Comparison of ENCODE assay signal across 18 cellular contexts in genomic region chr16:31478956-31479355, GRCh38. TPM values are rescaled to one million over a fixed set of nuclear protein-coding genes. Genes with fewer than 3 reads are reported as not detected.
A peak's percentile ranks its signal among the peaks of the same experiment; 100 is the strongest.
DNase-seq lines count a peak whose midpoint lies in the region; ATAC-seq and TF ChIP-seq lines count a peak whose summit lies in the region.
"Had no signal": no experiment of that assay in that cellular context is flagged by ENCODE, and none has a peak within 500 bp of the region (broad histone marks: within the 10 kb centered on the region; RNA-seq: fewer than 3 reads in every experiment).

No MANE protein-coding gene starts in this region.

- H4K20me1 ChIP-seq in SK-N-SH (ENCODE audit: insufficient read depth) (peaks cover 20% of the 10 kb centered on the region; the same call in 1 of the 2 replicates), hepatocyte (ENCODE audit: insufficient read depth, poor library complexity, severe bottlenecking) (no peaks in the 10 kb centered on the region)

- no peaks in the 10 kb centered on the region for H3K36me3 Mint-ChIP-seq in neural crest cell (ENCODE audit: low read depth)
- H3K36me3 Mint-ChIP-seq: CD14-positive monocyte had no signal

- peaks cover 13% of the 10 kb centered on the region for H3K4me1 Mint-ChIP-seq in neural crest cell

- H3K4me3 ChIP-seq in SK-N-SH (ENCODE audit: low read depth in 2 of 2, low read length in 1 of 2) (no peak overlapping the region), RWPE2 (ENCODE audit: severe bottlenecking) (no peak overlapping the region), stomach smooth muscle (ENCODE audit: low read length in 2 of 2) (no peak overlapping the region), hepatocyte (no peak overlapping the region)
- H3K4me3 ChIP-seq: GM23338 had no signal

- H3K27me3 ChIP-seq in SK-N-SH (ENCODE audit: insufficient read depth), result no peaks in the 10 kb centered on the region
- H3K27me3 ChIP-seq in RWPE2 (ENCODE audit: insufficient read depth, poor library complexity, severe bottlenecking), result no peaks in the 10 kb centered on the region
- H3K27me3 ChIP-seq in stomach smooth muscle (ENCODE audit: control insufficient read depth in 1 of 2, insufficient read depth in 2 of 2, low read length in 2 of 2), result no peaks in the 10 kb centered on the region
- no peaks in the 10 kb centered on the region for H3K27me3 ChIP-seq in hepatocyte

- peak overlapping the region; percentile 49 for H3K4me3 Mint-ChIP-seq in neural crest cell
- H3K4me3 Mint-ChIP-seq: CD14-positive monocyte, GM23338 had no signal

- peaks cover 93% of the 10 kb centered on the region for H3K27me3 Mint-ChIP-seq in neural crest cell (ENCODE audit: low read depth)

- H3K27ac ChIP-seq in SK-N-SH (ENCODE audit: low read depth in 2 of 2, low read length in 1 of 2) (no peak overlapping the region), RWPE2 (ENCODE audit: poor library complexity, severe bottlenecking) (no peak overlapping the region), stomach smooth muscle (ENCODE audit: low read length) (peak overlapping the region; percentile 24), hepatocyte (no peak overlapping the region)

- POLR2A ChIA-PET in SK-N-SH (lab: Yijun Ruan, JAX), result interaction anchor here (1.5 kb wide), 2 partner anchors 9 to 29 kb away, joined by 4 to 9 read pairs; partner anchors contain the start of gene RUSF1

- H3K9ac ChIP-seq in SK-N-SH (no peak overlapping the region), stomach smooth muscle (ENCODE audit: low read length in 2 of 2) (no peak overlapping the region)

- WGBS in SK-N-SH (ENCODE audit: low lambda C conversion rate), result 81% methylated on average over 3 of the region's 3 CpGs
- WGBS in hepatocyte (ENCODE audit: low lambda C conversion rate, missing lambda C conversion rate), result 79% methylated on average over 3 of the region's 3 CpGs

- DNase-seq in SK-N-SH, result no peak
- DNase-seq in RWPE2 (ENCODE audit: low spot score), result no peak
- no peak for DNase-seq in neural crest cell (ENCODE audit: low read depth, low spot score)
- no peak for DNase-seq in HuH-7.5 (ENCODE audit: low spot score)
- DNase-seq in hepatocyte (ENCODE audit: low spot score), result no peak
- DNase-seq: Caco-2; CD8-positive, alpha-beta memory T cell; DMS53; GF-D8; H7 had no signal

- H3K27ac Mint-ChIP-seq in neural crest cell (ENCODE audit: unreplicated experiment), result no peak overlapping the region
- H3K27ac Mint-ChIP-seq: GM23338 had no signal

- H3K9me2 ChIP-seq in SK-N-SH (no peaks in the 10 kb centered on the region), hepatocyte (replicated peaks; ENCODE audit: insufficient read depth) (no peaks in the 10 kb centered on the region)

- H3F3A ChIP-seq in SK-N-SH (replicated peaks; ENCODE audit: insufficient read depth), result peaks cover 31% of the 10 kb centered on the region

- H3K4me1 ChIP-seq in SK-N-SH (ENCODE audit: control insufficient read depth in 1 of 2, insufficient read depth in 2 of 2, low read depth in 1 of 2, low read length in 1 of 2), result no peaks in the 10 kb centered on the region
- no peaks in the 10 kb centered on the region for H3K4me1 ChIP-seq in RWPE2 (ENCODE audit: insufficient read depth, poor library complexity, severe bottlenecking)
- peaks cover 37% of the 10 kb centered on the region for H3K4me1 ChIP-seq in stomach smooth muscle (ENCODE audit: control insufficient read depth, insufficient read depth, low read length)
- H3K4me1 ChIP-seq in hepatocyte (ENCODE audit: insufficient read depth), result peaks cover 9% of the 10 kb centered on the region

- TF ChIP-seq RAD21 in SK-N-SH (IDR thresholded peaks at IDR 0.05; ENCODE audit: low read length), result no peak

- peaks cover 11% of the 10 kb centered on the region for H3K79me2 ChIP-seq in SK-N-SH (ENCODE audit: insufficient read depth)
- no peaks in the 10 kb centered on the region for H3K79me2 ChIP-seq in hepatocyte

- H3K4me2 ChIP-seq in SK-N-SH (no peak overlapping the region), hepatocyte (no peak overlapping the region)
- H3K4me2 ChIP-seq: GM23338 had no signal

- TF ChIP-seq CTCF in SK-N-SH (IDR thresholded peaks at IDR 0.05) (no peak), RWPE2 (IDR thresholded peaks at IDR 0.05; ENCODE audit: poor library complexity, severe bottlenecking) (no peak), neural crest cell (conservative IDR thresholded peaks at IDR 0.05) (no peak), hepatocyte (IDR thresholded peaks at IDR 0.05; ENCODE audit: poor library complexity) (no peak)

- no peaks in the 10 kb centered on the region for H3K9me3 ChIP-seq in SK-N-SH
- no peaks in the 10 kb centered on the region for H3K9me3 ChIP-seq in RWPE2 (ENCODE audit: severe bottlenecking)
- no peaks in the 10 kb centered on the region for H3K9me3 ChIP-seq in stomach smooth muscle (ENCODE audit: control insufficient read depth in 2 of 2, low read length in 2 of 2)
- H3K9me3 ChIP-seq in hepatocyte (ENCODE audit: low read depth), result no peaks in the 10 kb centered on the region
- H3K9me3 ChIP-seq: Caco-2 had no signal

- H3K36me3 ChIP-seq in SK-N-SH (replicated peaks in 1 of 2; ENCODE audit: control insufficient read depth in 1 of 2, insufficient read depth in 2 of 2, low read length in 1 of 2) (peaks cover 20 to 27% of the 10 kb centered on the region in 2 experiments), RWPE2 (ENCODE audit: low read depth) (peaks cover 38% of the 10 kb centered on the region), stomach smooth muscle (ENCODE audit: control insufficient read depth in 2 of 2, insufficient read depth in 2 of 2, low read length in 2 of 2) (peaks cover 19 to 24% of the 10 kb centered on the region in 2 donors), hepatocyte (replicated peaks; ENCODE audit: insufficient read depth, low read depth) (no peaks in the 10 kb centered on the region)

- no peak overlapping the region for H2AFZ ChIP-seq in SK-N-SH (ENCODE audit: low read depth)
- no peak overlapping the region for H2AFZ ChIP-seq in hepatocyte
- H2AFZ ChIP-seq: GM23338 had no signal

- CTCF ChIA-PET in SK-N-SH (lab: Yijun Ruan, JAX), result interaction anchor here (1.9 kb wide), 1 partner anchor 18 kb away, joined by 8 read pairs; no protein-coding TSS in a partner anchor

- ATAC-seq in SK-N-SH treated with all-trans-retinoic acid at 6 μM for 48 hours (peak; percentile 2; the same call in 1 of the 3 replicates), RWPE2 (ENCODE audit: low read depth) (peak; percentile 22; the same call in 2 of the 3 replicates), GM19455 (IDR thresholded peaks at IDR 0.05; ENCODE audit: unreplicated experiment) (no peak)
- ATAC-seq: GM23338 had no signal

- no peaks in the 10 kb centered on the region for H3K9me3 Mint-ChIP-seq in neural crest cell
- H3K9me3 Mint-ChIP-seq: CD8-positive, alpha-beta memory T cell; GM23338 had no signal

- TF ChIP-seq EP300 in SK-N-SH (IDR thresholded peaks at IDR 0.05; ENCODE audit: borderline replicate concordance in 1 of 2, low read depth in 1 of 2, low read length in 1 of 2), result no peak

TF ChIP-seq in SK-N-SH treated with all-trans-retinoic acid at 6 μM for 48 hours, 23 proteins besides CTCF, POLR2A, EP300 and RAD21:
- TF ChIP-seq PPARA (CRISPR knock-in tag; IDR thresholded peaks at IDR 0.05; ENCODE audit: borderline replicate concordance) (no peak), ZNF70 (CRISPR knock-in tag; IDR thresholded peaks at IDR 0.05) (no peak)

TF ChIP-seq in SK-N-SH, 30 proteins besides CTCF, POLR2A, EP300 and RAD21 (continues in another document):
- no peak for TF ChIP-seq JUND (IDR thresholded peaks at IDR 0.05)
- no peak for TF ChIP-seq RCOR1 (IDR thresholded peaks at IDR 0.05; ENCODE audit: low read length)
- TF ChIP-seq TAF1 (IDR thresholded peaks at IDR 0.05; ENCODE audit: borderline replicate concordance, low read depth, low read length), result no peak
- no peak for TF ChIP-seq RXRA (IDR thresholded peaks at IDR 0.05; ENCODE audit: borderline replicate concordance, low read depth)
- no peak for TF ChIP-seq YY1 (IDR thresholded peaks at IDR 0.05; ENCODE audit: low read depth)
- no peak for TF ChIP-seq SMC3 (IDR thresholded peaks at IDR 0.05; ENCODE audit: low read depth, low read length)
- no peak for TF ChIP-seq CHD2 (IDR thresholded peaks at IDR 0.05; ENCODE audit: low read length, partially characterized antibody)
- no peak for TF ChIP-seq ELF1 (IDR thresholded peaks at IDR 0.05)
- no peak for TF ChIP-seq POLR2AphosphoS5 (IDR thresholded peaks at IDR 0.05; ENCODE audit: low read depth, low read length)
- TF ChIP-seq FOSL2 (IDR thresholded peaks at IDR 0.05; ENCODE audit: borderline replicate concordance, low read depth), result no peak

RNA-seq across cellular contexts. Expression of gene SLC5A2, which starts 4.0 kb away (rescaled TPM):
- polyA plus RNA-seq in SK-N-SH (2012; rRNA removed) (0.31 and 0.58 TPM in 2 replicates), hepatocyte (7.5 and 12.7 TPM in 2 replicates)
- polyA plus RNA-seq in SK-N-SH (2012; cell fraction: cytosol; rRNA removed), result 0.12 and 0.14 TPM in 2 replicates
- polyA plus RNA-seq in SK-N-SH (2012; cell fraction: nucleus; rRNA removed), result 2.5 and 2.6 TPM in 2 replicates
- total RNA-seq in neural crest cell (not detected in 2 replicates), hepatocyte (2.3 and 2.5 TPM in 2 replicates)
- total RNA-seq: A673 had no signal
- polyA plus RNA-seq: BJ, CD14-positive monocyte had no signal

RNA-seq across cellular contexts. Expression of gene TGFB1I1, which starts 7.0 kb away (rescaled TPM):
- polyA plus RNA-seq in SK-N-SH (2012; rRNA removed) (29.7 and 30.4 TPM in 2 replicates), hepatocyte (34.8 and 35.4 TPM in 2 replicates)
- polyA plus RNA-seq in SK-N-SH (2012; cell fraction: cytosol; rRNA removed), result 15.3 and 29.1 TPM in 2 replicates
- 90.7 and 142 TPM in 2 replicates for polyA plus RNA-seq in SK-N-SH (2012; cell fraction: nucleus; rRNA removed)
- total RNA-seq in neural crest cell (7.2 and 8.8 TPM in 2 replicates), hepatocyte (14.5 and 15.7 TPM in 2 replicates)
- polyA plus RNA-seq: CD8-positive, alpha-beta memory T cell had no signal

RNA-seq across cellular contexts. Expression of gene ARMC5, which starts 19.7 kb away (rescaled TPM):
- polyA plus RNA-seq in SK-N-SH (2012; rRNA removed), result 7.0 and 8.9 TPM in 2 replicates
- polyA plus RNA-seq in SK-N-SH (2012; cell fraction: cytosol; rRNA removed), result 3.1 and 4.3 TPM in 2 replicates
- polyA plus RNA-seq in SK-N-SH (2012; cell fraction: nucleus; rRNA removed), result 27.4 and 34.6 TPM in 2 replicates
- 11.8 and 12.3 TPM in 2 replicates for total RNA-seq in neural crest cell
- total RNA-seq in hepatocyte, result 11.4 and 12.2 TPM in 2 replicates
- 19.4 and 19.6 TPM in 2 replicates for polyA plus RNA-seq in hepatocyte

RNA-seq across cellular contexts. Expression of gene RUSF1, which starts 29.2 kb away (rescaled TPM):
- polyA plus RNA-seq in SK-N-SH (2012; rRNA removed), result 36.5 and 46.8 TPM in 2 replicates
- polyA plus RNA-seq in SK-N-SH (2012; cell fraction: cytosol; rRNA removed), result 11.5 and 18.3 TPM in 2 replicates
- polyA plus RNA-seq in SK-N-SH (2012; cell fraction: nucleus; rRNA removed), result 230 and 273 TPM in 2 replicates
- total RNA-seq in neural crest cell, result 47.6 and 47.7 TPM in 2 replicates
- total RNA-seq in hepatocyte, result 75.2 and 77.2 TPM in 2 replicates
- 56.6 and 68.0 TPM in 2 replicates for polyA plus RNA-seq in hepatocyte

RNA-seq across cellular contexts. Expression of gene ZNF843, which starts 36.4 kb away (rescaled TPM):
- polyA plus RNA-seq in SK-N-SH (2012; rRNA removed), result 0.45 and 0.61 TPM in 2 replicates
- polyA plus RNA-seq in SK-N-SH (2012; cell fraction: cytosol; rRNA removed), result 0.28 and 0.49 TPM in 2 replicates
- polyA plus RNA-seq in SK-N-SH (2012; cell fraction: nucleus; rRNA removed), result 0.35 and 0.46 TPM in 2 replicates
- 0.91 and 1.0 TPM in 2 replicates for total RNA-seq in neural crest cell
- total RNA-seq in hepatocyte, result 1.2 and 1.7 TPM in 2 replicates
- polyA plus RNA-seq in hepatocyte, result 0.54 and 0.64 TPM in 2 replicates
- total RNA-seq: GM23338, HT-29 had no signal
- polyA plus RNA-seq: CD14-positive monocyte, GM23338 had no signal
